Comparison of ENCODE assay signal across 10 cellular contexts in the genomic region with DNA sequence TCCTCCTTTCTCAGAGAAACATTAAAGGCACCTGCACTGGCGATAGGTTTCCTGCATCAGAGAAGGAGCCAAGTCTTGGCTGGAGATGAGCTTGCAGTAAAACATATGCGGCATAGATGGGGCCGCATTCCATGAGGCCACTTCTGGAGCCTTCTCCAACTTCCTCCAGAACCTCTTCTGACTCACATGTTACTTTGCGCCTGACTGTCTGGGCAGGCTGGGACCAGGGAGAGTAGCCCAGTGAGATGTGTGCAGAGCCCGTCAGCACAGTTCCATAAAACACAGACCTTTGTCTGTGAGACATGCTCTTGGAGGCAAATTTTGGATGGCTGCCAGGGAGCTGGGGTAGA. TPM values are rescaled to one million over a fixed set of nuclear protein-coding genes. Genes with fewer than 3 reads are reported as not detected.
DNase-seq lines count a peak whose midpoint lies in the region; ATAC-seq, FAIRE-seq and TF ChIP-seq lines count a peak whose summit lies in the region.
"Had no signal": no experiment of that assay in that cellular context is flagged by ENCODE, and none has a peak within 500 bp of the region (broad histone marks: within the 10 kb centered on the region; RNA-seq: fewer than 3 reads in every experiment).

No MANE protein-coding gene starts in this region.

- H3K27ac ChIP-seq in right atrium auricular region, result peak overlapping the region; percentile 19 to 87
- no peak overlapping the region for H3K27ac ChIP-seq in K562 (ENCODE audit: extremely low read depth, low read depth, low read length)
- no peak overlapping the region for H3K27ac ChIP-seq in keratinocyte (ENCODE audit: control insufficient read depth, insufficient read depth, low read length)
- H3K27ac ChIP-seq in thyroid gland, result no peak overlapping the region
- H3K27ac ChIP-seq: pancreas had no signal

- H3K79me2 ChIP-seq in K562 (ENCODE audit: control insufficient read depth, insufficient read depth, low read length) (no peaks in the 10 kb centered on the region), keratinocyte (ENCODE audit: control insufficient read depth, insufficient read depth, low read length) (no peaks in the 10 kb centered on the region)

- no peak for TF ChIP-seq EP300 in K562 (IDR thresholded peaks at IDR 0.05; ENCODE audit: low read length)

- H3K4me1 ChIP-seq in right atrium auricular region (peaks cover 0 to 44% of the 10 kb centered on the region in 2 donors), K562 (replicated peaks in 1 of 2; ENCODE audit: control insufficient read depth in 2 of 2, insufficient read depth in 2 of 2, low read length in 2 of 2) (peaks cover 0 to 14% of the 10 kb centered on the region in 2 experiments; a peak in 3 of 5 replicates), keratinocyte (ENCODE audit: control insufficient read depth, extremely low read depth, insufficient read depth, low read length) (peaks cover 13% of the 10 kb centered on the region), thyroid gland (peaks cover 15 to 41% of the 10 kb centered on the region in 2 donors)
- H3K4me1 ChIP-seq: pancreas had no signal

- ATAC-seq in Right ventricle myocardium inferior, result no peak
- peak; percentile 24 for ATAC-seq in K562

- POLR2A ChIA-PET in K562 (lab: Yijun Ruan, JAX), result interaction anchor here (0.9 to 1.4 kb wide), 2 partner anchors 84 to 246 kb away, joined by 3 to 16 read pairs; no protein-coding TSS in a partner anchor

- in situ Hi-C loops in K562 (cut with MboI), result loop anchor here (5.0 kb wide), 1 partner anchor 243 kb away; no protein-coding TSS in a partner anchor

- dilution Hi-C loops in keratinocyte (cut with MboI; ENCODE audit: extremely low pct_ligation_motif_present, low sequenced_read_pairs), result no loop called here

- DNase-seq in right atrium auricular region (ENCODE audit: low spot score), result no peak
- DNase-seq in Right ventricle myocardium inferior (ENCODE audit: missing footprints), result no peak
- DNase-seq in K562 (ENCODE audit: extremely low read depth in 1 of 4, low spot score in 3 of 4), result no peak
- peak; percentile 32 for DNase-seq in keratinocyte (ENCODE audit: low read depth, low spot score)
- no peak for DNase-seq in type B pancreatic cell (ENCODE audit: extremely low spot score, unreplicated experiment)
- no peak for DNase-seq in NCI-H1417 (lab: John Stamatoyannopoulos, UW)
- DNase-seq in DMS53 treated with DMSO at 0.1 percent for 48 hours (lab: John Stamatoyannopoulos, UW; ENCODE audit: unreplicated experiment), result no peak
- no peak for DNase-seq in thyroid gland

- peak overlapping the region; percentile 44 for H3K27ac Mint-ChIP-seq in type B pancreatic cell
- H3K27ac Mint-ChIP-seq: stimulated activated naive CD8-positive, alpha-beta T cell treated with anti-CD3 and anti-CD28 coated beads, Interleukin-15, Interleukin-2, amounts not matched to agents 100 ng/mL and 50 ng/mL, for 24 hours had no signal

- H3K9me1 ChIP-seq in K562 (ENCODE audit: control insufficient read depth, insufficient read depth, low read length) (peaks cover 4% of the 10 kb centered on the region), keratinocyte (ENCODE audit: control insufficient read depth, extremely low read depth, insufficient read depth, low read length) (no peaks in the 10 kb centered on the region)

- no peaks in the 10 kb centered on the region for H3K4me1 Mint-ChIP-seq in type B pancreatic cell (ENCODE audit: unreplicated experiment)

- H3K4me3 ChIP-seq in right atrium auricular region, result no peak overlapping the region
- H3K4me3 ChIP-seq in K562, result no peak overlapping the region
- H3K4me3 ChIP-seq in keratinocyte (ENCODE audit: control insufficient read depth in 2 of 3, extremely low read depth in 1 of 3, insufficient read depth in 2 of 3, low read depth in 1 of 3, low read length in 3 of 3), result no peak overlapping the region
- no peak overlapping the region for H3K4me3 ChIP-seq in thyroid gland (replicated peaks in 1 of 3)
- H3K4me3 ChIP-seq: pancreas had no signal

- peaks cover 10% of the 10 kb centered on the region; the same call in 1 of the 2 replicates for H4K20me1 ChIP-seq in K562 (replicated peaks; ENCODE audit: control insufficient read depth, insufficient read depth, low read length)
- peaks cover 3% of the 10 kb centered on the region for H4K20me1 ChIP-seq in keratinocyte (ENCODE audit: control insufficient read depth, extremely low read depth, insufficient read depth, low read length)

- H3K9me3 Mint-ChIP-seq in type B pancreatic cell, result no peaks in the 10 kb centered on the region
- H3K9me3 Mint-ChIP-seq: stimulated activated naive CD8-positive, alpha-beta T cell treated with anti-CD3 and anti-CD28 coated beads, Interleukin-15, Interleukin-2, amounts not matched to agents 100 ng/mL and 50 ng/mL, for 24 hours had no signal

- H3K27me3 Mint-ChIP-seq in type B pancreatic cell, result no peaks in the 10 kb centered on the region
- H3K27me3 Mint-ChIP-seq: stimulated activated naive CD8-positive, alpha-beta T cell treated with anti-CD3 and anti-CD28 coated beads, Interleukin-15, Interleukin-2, amounts not matched to agents 100 ng/mL and 50 ng/mL, for 24 hours had no signal

- H3K36me3 ChIP-seq in right atrium auricular region (peaks cover 26% of the 10 kb centered on the region), K562 (ENCODE audit: control insufficient read depth, insufficient read depth, low read length) (peaks cover 17% of the 10 kb centered on the region), keratinocyte (ENCODE audit: control insufficient read depth in 2 of 2, extremely low read depth in 1 of 2, insufficient read depth in 2 of 2, low read length in 2 of 2) (peaks cover 39 to 40% of the 10 kb centered on the region in 2 experiments), thyroid gland (no peaks in the 10 kb centered on the region)

- peaks cover 3% of the 10 kb centered on the region for H3K36me3 Mint-ChIP-seq in type B pancreatic cell

- 82% methylated on average over 5 of the region's 5 CpGs for WGBS in K562 (ENCODE audit: insufficient coverage, low coverage, missing lambda C conversion rate)
- WGBS in thyroid gland, 2 donors, result 81 to 86% methylated on average over 5 of the region's 5 CpGs

- TF ChIP-seq POLR2A in K562 (conservative IDR thresholded peaks at IDR 0.05) (no peak), thyroid gland (IDR thresholded peaks at IDR 0.05) (no peak)

- H3K9ac ChIP-seq in K562 (ENCODE audit: insufficient read depth in 1 of 2, low read depth in 2 of 2, low read length in 2 of 2) (no peak overlapping the region), keratinocyte (ENCODE audit: control insufficient read depth, extremely low read depth, insufficient read depth, low read length) (no peak overlapping the region)

- no peak for TF ChIP-seq RAD21 in K562 (CRISPR knock-in tag; conservative IDR thresholded peaks at IDR 0.05 in 1 of 2, IDR thresholded peaks at IDR 0.05 in 1 of 2)

- no peak overlapping the region for H3K4me3 Mint-ChIP-seq in type B pancreatic cell
- H3K4me3 Mint-ChIP-seq: stimulated activated naive CD8-positive, alpha-beta T cell treated with anti-CD3 and anti-CD28 coated beads, Interleukin-15, Interleukin-2, amounts not matched to agents 100 ng/mL and 50 ng/mL, for 24 hours had no signal

- TF ChIP-seq CTCF in right atrium auricular region (IDR thresholded peaks at IDR 0.05) (no peak), K562 (IDR thresholded peaks at IDR 0.05 in 2 of 3, conservative IDR thresholded peaks at IDR 0.05 in 1 of 3; ENCODE audit: insufficient read depth in 2 of 3, low read depth in 1 of 3, low read length in 3 of 3) (no peak), keratinocyte (optimal IDR thresholded peaks at IDR 0.05 in 1 of 3, IDR thresholded peaks at IDR 0.05 in 1 of 3, conservative IDR thresholded peaks at IDR 0.05 in 1 of 3; ENCODE audit: extremely low read depth in 1 of 3, insufficient read depth in 2 of 3, low read length in 3 of 3) (no peak), type B pancreatic cell (conservative IDR thresholded peaks at IDR 0.05) (no peak), thyroid gland (IDR thresholded peaks at IDR 0.05) (no peak)

- CTCF ChIA-PET in K562 (lab: Yijun Ruan, JAX; ENCODE audit: low intra/inter-chr PET ratio), result interaction anchor here (0.9 to 5.7 kb wide), 3 partner anchors 62 to 246 kb away, joined by 7 to 82 read pairs (median 21); partner anchors contain the start of genes MICAL3 and PEX26

- intact Hi-C loops in Right ventricle myocardium inferior (cut with DNase I), result loop anchor here (1.0 kb wide), 3 partner anchors 61 to 247 kb away; partner anchors contain the start of gene MICAL3
- intact Hi-C loops in K562 (cut with micrococcal nuclease), result loop anchor here (1.0 to 10.0 kb wide), 4 partner anchors 62 to 247 kb away; partner anchors contain the start of gene MICAL3
- intact Hi-C loops in thyroid gland (cut with DNase I), result loop anchor here (2.0 kb wide), 2 partner anchors 195 to 245 kb away; partner anchors contain the start of gene MICAL3

- no peak for FAIRE-seq in K562 (lab: Jason Lieb, UNC)
- no peak for FAIRE-seq in keratinocyte (lab: Jason Lieb, UNC)
- FAIRE-seq: pancreas had no signal

- H3K4me2 ChIP-seq in K562 (ENCODE audit: insufficient read depth, low read length), result no peak overlapping the region
- H3K4me2 ChIP-seq in keratinocyte (ENCODE audit: control insufficient read depth, extremely low read depth, insufficient read depth, low read depth, low read length), result peak overlapping the region; percentile 1

- H3K27me3 ChIP-seq in right atrium auricular region, result no peaks in the 10 kb centered on the region
- H3K27me3 ChIP-seq in K562 (ENCODE audit: control insufficient read depth in 2 of 2, insufficient read depth in 2 of 2, low read length in 2 of 2), result no peaks in the 10 kb centered on the region
- no peaks in the 10 kb centered on the region for H3K27me3 ChIP-seq in keratinocyte (ENCODE audit: control insufficient read depth, extremely low read depth, insufficient read depth, low read length)
- no peaks in the 10 kb centered on the region for H3K27me3 ChIP-seq in thyroid gland
- H3K27me3 ChIP-seq: pancreas had no signal

- no peaks in the 10 kb centered on the region for H3K9me3 ChIP-seq in right atrium auricular region
- H3K9me3 ChIP-seq in K562 (replicated peaks; ENCODE audit: control insufficient read depth, insufficient read depth, low read depth, low read length), result no peaks in the 10 kb centered on the region
- no peaks in the 10 kb centered on the region for H3K9me3 ChIP-seq in keratinocyte (ENCODE audit: control insufficient read depth, low read depth, low read length)
- H3K9me3 ChIP-seq in thyroid gland, result no peaks in the 10 kb centered on the region
- H3K9me3 ChIP-seq: pancreas had no signal

- H2AFZ ChIP-seq in K562 (ENCODE audit: low read depth, low read length), result no peak overlapping the region
- no peak overlapping the region for H2AFZ ChIP-seq in keratinocyte (ENCODE audit: control insufficient read depth, low read length)

- BruUV-seq in K562 (replicated peaks; lab: Mats Ljungman, UMichigan), result no TSS peak

RNA-seq across cellular contexts. Expression of gene BID, which starts 55.4 kb away (rescaled TPM):
- 10 to 100 TPM; 10.5 to 14.1 TPM for total RNA-seq in right atrium auricular region
- total RNA-seq in Right ventricle myocardium inferior, result 23.2 TPM
- 18.0 and 26.5 TPM in 2 replicates for total RNA-seq in K562 (2011; cell fraction: chromatin; rRNA removed; ENCODE audit: low replicate concordance)
- total RNA-seq in K562 (2011; cell fraction: nucleolus; rRNA removed), result 39.3 and 42.0 TPM in 2 replicates
- 27.0 and 30.7 TPM in 2 replicates for total RNA-seq in K562 (2011; cell fraction: nucleoplasm; rRNA removed)
- total RNA-seq in K562 (2014; rRNA removed), result 165 and 212 TPM in 2 replicates
- total RNA-seq in K562 (2014; rRNA removed; fragmentation: Illumina TruSeq; extraction: Trizol), result 25.5 and 26.3 TPM in 2 replicates
- 60.4 and 63.7 TPM in 2 replicates for total RNA-seq in K562 (2015; rRNA removed; fragmentation: Illumina TruSeq; extraction: Trizol)
- total RNA-seq in K562 (2021), result 94.7 and 99.6 TPM in 2 replicates
- polyA plus RNA-seq in K562 (2011; rRNA removed), result 119 and 164 TPM in 2 replicates
- polyA plus RNA-seq in K562 (2011; cell fraction: cytosol; rRNA removed), result 249 and 453 TPM in 2 replicates
- 84.6 and 89.3 TPM in 2 replicates for polyA plus RNA-seq in K562 (2011; cell fraction: nucleus; rRNA removed)
- 60.9 and 80.1 TPM in 2 replicates for polyA plus RNA-seq in K562 (2012)
- 35.2 and 84.7 TPM in 2 replicates for polyA plus RNA-seq in K562 (2014; fragmentation: Illumina TruSeq; extraction: Trizol)
- polyA plus RNA-seq in K562 (2014; fragmentation: Nextera tagmentation; extraction: Ambion mirVana), result 1 to 10 TPM; 5.2 to 8.9 TPM
- polyA plus RNA-seq in K562 (2014; rRNA removed), result 208 and 209 TPM in 2 replicates
- 21.5 and 30.2 TPM in 2 replicates for polyA minus RNA-seq in K562 (2011; rRNA and poly(A)+ RNA removed)
- 46.1 and 91.5 TPM in 2 replicates for polyA minus RNA-seq in K562 (2011; cell fraction: cytosol; rRNA and poly(A)+ RNA removed)
- polyA minus RNA-seq in K562 (2011; cell fraction: nucleus; rRNA and poly(A)+ RNA removed), result 7.7 and 13.4 TPM in 2 replicates
- polyA plus RNA-seq in keratinocyte, result 36.5 to 69.7 TPM (median 46.0 TPM) in 3 replicates
- polyA plus RNA-seq in keratinocyte (2011; ENCODE audit: low read depth), result 33.9 TPM
- polyA plus RNA-seq in keratinocyte (2011; cell fraction: cytosol; rRNA removed), result 56.0 and 89.5 TPM in 2 replicates
- 35.7 and 52.3 TPM in 2 replicates for polyA plus RNA-seq in keratinocyte (2011; cell fraction: nucleus; rRNA removed)
- polyA plus RNA-seq in keratinocyte (2012; ENCODE audit: low replicate concordance), result 26.2 and 26.3 TPM in 2 replicates
- 11.3 to 47.4 TPM (median 21.5 TPM) in 3 replicates for polyA minus RNA-seq in keratinocyte
- 33.8 TPM for polyA minus RNA-seq in keratinocyte (2011; cell fraction: cytosol; rRNA and poly(A)+ RNA removed)
- polyA minus RNA-seq in keratinocyte (2011; cell fraction: nucleus; rRNA and poly(A)+ RNA removed), result 12.3 and 13.1 TPM in 2 replicates
- total RNA-seq in type B pancreatic cell (ENCODE audit: low replicate concordance), result 36.4 and 47.2 TPM in 2 replicates
- total RNA-seq in thyroid gland, result 10 to 100 TPM in 3 of 4 donors, 1 to 10 TPM in 1; 4.6 to 18.3 (median 14.9) TPM

Comparison
In these comparisons a context has a peak if more than half of its experiments do, and no peak if none do; other contexts are left out.
1. H3K27ac ChIP-seq: peak in right atrium auricular region (2 of 2); none in K562 (single experiment), keratinocyte (single experiment) and thyroid gland (0 of 3).